Comparison of ENCODE assay signal across 1 cellular context in genomic region chr9:122356627-122357026, GRCh38.
TF ChIP-seq lines count a peak whose summit lies in the region.

No MANE protein-coding gene starts in this region.

TF ChIP-seq in endothelial cell of umbilical vein, 7 proteins besides CTCF, POLR2A, EP300 and RAD21:
- no peak for TF ChIP-seq FOS (IDR thresholded peaks at IDR 0.05; ENCODE audit: borderline replicate concordance, insufficient read depth, low read length)
- no peak for TF ChIP-seq MYC (IDR thresholded peaks at IDR 0.05; ENCODE audit: low read depth, low read length)
- TF ChIP-seq MAX (IDR thresholded peaks at IDR 0.05; ENCODE audit: insufficient read depth, insufficient read length) = no peak
- TF ChIP-seq POLR2AphosphoS5 (IDR thresholded peaks at IDR 0.05; ENCODE audit: insufficient read depth, low read depth, low read length) = no peak
- TF ChIP-seq JUN (IDR thresholded peaks at IDR 0.05; ENCODE audit: borderline replicate concordance, insufficient read depth, insufficient read length, low read depth) = no peak
- TF ChIP-seq GATA2 (IDR thresholded peaks at IDR 0.05; ENCODE audit: insufficient read depth, insufficient read length, low read depth, low read length) = no peak
- no peak for TF ChIP-seq EZH2 (IDR thresholded peaks at IDR 0.05; ENCODE audit: borderline replicate concordance, low read depth, low read length, severe bottlenecking)
